In genomic region chr2:138841459-138841858, GRCh38 we compare ENCODE assay signal across 28 cellular contexts.
DNase-seq lines count a peak whose midpoint lies in the region; FAIRE-seq and TF ChIP-seq lines count a peak whose summit lies in the region.
"Had no signal": no experiment of that assay in that cellular context is flagged by ENCODE, and none has a peak within 500 bp of the region (broad histone marks: within the 10 kb centered on the region; RNA-seq: fewer than 3 reads in every experiment).

No MANE protein-coding gene starts in this region.

- POLR2A ChIA-PET in activated CD4-positive, alpha-beta memory T cell treated with anti-CD3 and anti-CD28 coated beads for 36 hours (lab: Charles Lee): no interaction called here

- H3K36me3 ChIP-seq in bronchial epithelial cell (ENCODE audit: control insufficient read depth, insufficient read depth, low read length): no peaks in the 10 kb centered on the region
- H3K36me3 ChIP-seq: BLaER1 treated with 17β-estradiol and CSF1 and Interleukin-3, amounts not matched to agents 10 nM and 100 nM; SJCRH30 had no signal

- no peaks in the 10 kb centered on the region for H3K4me1 Mint-ChIP-seq in activated CD4-positive, alpha-beta memory T cell treated with anti-CD3 and anti-CD28 coated beads for 36 hours (ENCODE audit: low read depth)
- H3K4me1 Mint-ChIP-seq: CD8-positive, alpha-beta memory T cell had no signal

- no peak overlapping the region for H3K4me3 Mint-ChIP-seq in activated CD4-positive, alpha-beta memory T cell treated with anti-CD3 and anti-CD28 coated beads for 36 hours
- H3K4me3 Mint-ChIP-seq: CD8-positive, alpha-beta memory T cell; H9; HFFc6 had no signal

- TF ChIP-seq CTCF in bronchial epithelial cell (IDR thresholded peaks at IDR 0.05; ENCODE audit: insufficient read depth, low read length, severe bottlenecking): no peak

- H3K36me3 Mint-ChIP-seq in activated CD4-positive, alpha-beta memory T cell treated with anti-CD3 and anti-CD28 coated beads for 36 hours: no peaks in the 10 kb centered on the region
- H3K36me3 Mint-ChIP-seq: CD8-positive, alpha-beta memory T cell had no signal

- H3K27ac Mint-ChIP-seq in activated CD4-positive, alpha-beta memory T cell treated with anti-CD3 and anti-CD28 coated beads for 36 hours: no peak overlapping the region
- H3K27ac Mint-ChIP-seq: CD8-positive, alpha-beta memory T cell; H9; HFFc6 had no signal

- FAIRE-seq in bronchial epithelial cell (lab: Jason Lieb, UNC): peak; percentile 43
- FAIRE-seq: A549, GM19239, HepG2 had no signal

- H3K27me3 ChIP-seq in bronchial epithelial cell (ENCODE audit: control insufficient read depth, insufficient read depth, low read length): no peaks in the 10 kb centered on the region
- H3K27me3 ChIP-seq: BLaER1 treated with 17β-estradiol and CSF1 and Interleukin-3, amounts not matched to agents 10 nM and 100 nM; SJCRH30 had no signal

- intact Hi-C loops in activated CD4-positive, alpha-beta memory T cell treated with anti-CD3 and anti-CD28 coated beads for 36 hours (cut with micrococcal nuclease): no loop called here

- CTCF ChIA-PET in activated CD4-positive, alpha-beta memory T cell treated with anti-CD3 and anti-CD28 coated beads for 36 hours (lab: Charles Lee): no interaction called here

- H3K4me3 ChIP-seq in bronchial epithelial cell (ENCODE audit: low read depth, low read length): no peak overlapping the region
- H3K4me3 ChIP-seq: A549; BLaER1 treated with 17β-estradiol and CSF1 and Interleukin-3, amounts not matched to agents 10 nM and 100 nM; PC-9; SJCRH30 had no signal

- H3K9me3 Mint-ChIP-seq in activated CD4-positive, alpha-beta memory T cell treated with anti-CD3 and anti-CD28 coated beads for 36 hours: no peaks in the 10 kb centered on the region
- H3K9me3 Mint-ChIP-seq: CD8-positive, alpha-beta memory T cell; H9; HFFc6 had no signal

- H3K27me3 Mint-ChIP-seq in activated CD4-positive, alpha-beta memory T cell treated with anti-CD3 and anti-CD28 coated beads for 36 hours: peaks cover 4% of the 10 kb centered on the region
- H3K27me3 Mint-ChIP-seq: CD8-positive, alpha-beta memory T cell had no signal

- peak; percentile 31 to 44 for DNase-seq in NCI-H524 (lab: John Stamatoyannopoulos, UW)
- no peak for DNase-seq in bronchial epithelial cell (ENCODE audit: low read depth)
- peak; percentile 20 for DNase-seq in iPS-NIHi7 (ENCODE audit: extremely low spot score)
- no peak for DNase-seq in COLO668 (lab: John Stamatoyannopoulos, UW; ENCODE audit: unreplicated experiment)
- no peak for DNase-seq in activated CD4-positive, alpha-beta memory T cell treated with anti-CD3 and anti-CD28 coated beads for 36 hours
- DNase-seq in GDM1 (lab: John Stamatoyannopoulos, UW): no peak
- DNase-seq in H4 (ENCODE audit: low spot score): no peak
- DNase-seq: AML-193; CD8-positive, alpha-beta memory T cell; DMS153; DND-41; H9; HFFc6; Karpas-422; NCI-H1092; NCI-H1436; NCI-H187; NCI-H2081 treated with DMSO at 0.1 percent for 48 hours; NCI-H2171; NCI-H226; NCI-H510A; NCI-H774; PC-9; SJCRH30 had no signal

Comparison
In these comparisons a context has a peak if more than half of its experiments do, and no peak if none do; other contexts are left out.
1. DNase-seq: peak in NCI-H524 (2 of 2) and iPS-NIHi7 (single experiment); none in bronchial epithelial cell (single experiment), COLO668 (single experiment), activated CD4-positive, alpha-beta memory T cell treated with anti-CD3 and anti-CD28 coated beads for 36 hours (single experiment), GDM1 (single experiment) and H4 (single experiment).